12 cellular contexts compared by ENCODE assay signal in the genomic region with DNA sequence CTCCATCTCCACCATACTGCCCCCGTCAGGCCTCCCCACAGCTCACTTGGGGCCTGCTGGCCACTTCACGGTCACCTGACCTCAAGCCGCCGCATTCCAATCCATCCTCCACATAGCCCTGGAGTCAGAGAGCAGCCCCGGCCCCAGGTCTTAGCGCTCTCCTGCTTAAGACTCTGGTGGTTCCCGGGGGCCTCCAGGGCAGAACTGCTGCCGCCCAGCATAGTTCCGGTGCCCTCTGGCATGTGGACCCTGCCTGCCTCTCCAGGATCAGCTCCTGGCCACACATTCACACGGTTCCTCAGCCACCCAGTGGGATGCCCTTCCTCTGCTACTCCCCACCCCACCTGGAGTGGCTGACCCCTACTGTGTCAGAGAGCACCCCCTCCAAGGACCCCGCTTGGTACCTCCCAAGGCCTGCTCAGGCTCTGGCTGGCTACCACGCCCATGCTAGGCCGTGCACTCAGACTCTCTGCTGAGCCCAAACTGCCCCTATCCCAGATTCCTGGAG. TPM values are rescaled to one million over a fixed set of nuclear protein-coding genes. Genes with fewer than 3 reads are reported as not detected.
DNase-seq lines count a peak whose midpoint lies in the region; ATAC-seq, FAIRE-seq and TF ChIP-seq lines count a peak whose summit lies in the region.
"Had no signal": no experiment of that assay in that cellular context is flagged by ENCODE, and none has a peak within 500 bp of the region (broad histone marks: within the 10 kb centered on the region; RNA-seq: fewer than 3 reads in every experiment).

No MANE protein-coding gene starts in this region.

- 65% methylated on average over 10 of the region's 13 CpGs; no CpG with 5 or more reads in 1 of the 2 experiments for WGBS in IMR-90 (ENCODE audit: extremely low coverage in 2 of 2, insufficient read length in 1 of 2), 2 experiments

- H3K9me3 ChIP-seq in IMR-90 (ENCODE audit: control insufficient read depth, insufficient read depth, low read length) (0 out of 2 replicates have a peak, but pooled peaks cover 2% of the 10 kb centered on the region), uterus (no peaks in the 10 kb centered on the region)
- H3K9me3 ChIP-seq: body of pancreas had no signal

- POLR2A ChIA-PET in IMR-90 (lab: Charles Lee; ENCODE audit: unreplicated experiment), result no interaction called here

- H3K9me1 ChIP-seq in IMR-90 (ENCODE audit: insufficient read depth, low read length), result peaks cover 17% of the 10 kb centered on the region

- CTCF ChIA-PET in IMR-90 (lab: Yijun Ruan, JAX), result no interaction called here

- H2BK5ac ChIP-seq in IMR-90 (ENCODE audit: low read depth, low read length, poor library complexity, severe bottlenecking), result no peak overlapping the region

- no peak overlapping the region for H3K23ac ChIP-seq in IMR-90 (ENCODE audit: low read depth, low read length)

- intact Hi-C loops in IMR-90 (cut with micrococcal nuclease) (no loop called here), uterus (cut with DNase I; ENCODE audit: low total_unique reads) (no loop called here)

- no peak overlapping the region for H2BK120ac ChIP-seq in IMR-90 (ENCODE audit: low read depth, low read length)

- no peak overlapping the region for H2BK15ac ChIP-seq in IMR-90 (ENCODE audit: low read depth, low read length)

- H4K20me1 ChIP-seq in IMR-90 (ENCODE audit: insufficient read depth, low read length), result peaks cover 5% of the 10 kb centered on the region; the same call in 1 of the 2 replicates

- H3K14ac ChIP-seq in IMR-90 (replicated peaks; ENCODE audit: low read depth, low read length), result no peak overlapping the region

- no peak overlapping the region for H4K8ac ChIP-seq in IMR-90 (ENCODE audit: low read depth in 2 of 2, low read length in 2 of 2)

- no peak overlapping the region for H3K18ac ChIP-seq in IMR-90 (ENCODE audit: low read depth, low read length)

- TF ChIP-seq RAD21 in IMR-90 (IDR thresholded peaks at IDR 0.05; ENCODE audit: low read length), result no peak

- H3K4me3 ChIP-seq in IMR-90 (ENCODE audit: insufficient read depth, low read depth, low read length), result no peak overlapping the region
- no peak overlapping the region for H3K4me3 ChIP-seq in retinal pigment epithelial cell (ENCODE audit: low read length)
- H3K4me3 ChIP-seq in uterus, result no peak overlapping the region
- H3K4me3 ChIP-seq: body of pancreas had no signal

- dilution Hi-C loops in IMR-90 (cut with HindIII; ENCODE audit: low sequenced_read_pairs, unreplicated experiment), result no loop called here

- DNase-seq in GM12891 (ENCODE audit: insufficient read length, low spot score), result no peak
- no peak for DNase-seq in IMR-90
- DNase-seq in iPS-NIHi7 (ENCODE audit: extremely low spot score), result peak; percentile 76
- DNase-seq in retinal pigment epithelial cell (ENCODE audit: low read depth), result peak; percentile 55
- DNase-seq in uterus, result no peak
- DNase-seq in caudate nucleus (lab: John Stamatoyannopoulos, UW), result no peak
- DNase-seq: body of pancreas, foreskin melanocyte, NCI-H2171 treated with DMSO at 0.1 percent for 48 hours had no signal

- BruUV-seq in IMR-90 (replicated peaks; lab: Mats Ljungman, UMichigan), result no TSS peak

- H2AK5ac ChIP-seq in IMR-90 (ENCODE audit: low read depth, low read length), result no peak overlapping the region

- H4K91ac ChIP-seq in IMR-90 (ENCODE audit: insufficient read depth, low read depth, low read length), result no peak overlapping the region

- no peak overlapping the region for H2BK20ac ChIP-seq in IMR-90 (ENCODE audit: low read depth, low read length)

- no peak for TF ChIP-seq CTCF in IMR-90 (conservative IDR thresholded peaks at IDR 0.05; ENCODE audit: low read depth, low read length)
- peak; percentile 32 for TF ChIP-seq CTCF in retinal pigment epithelial cell (conservative IDR thresholded peaks at IDR 0.05; ENCODE audit: low read depth, low read length)
- TF ChIP-seq CTCF in uterus (IDR thresholded peaks at IDR 0.05), result no peak

- no peak overlapping the region for H3K27ac ChIP-seq in IMR-90 (ENCODE audit: insufficient read depth, low read length)
- no peak overlapping the region for H3K27ac ChIP-seq in uterus
- H3K27ac ChIP-seq in caudate nucleus (ENCODE audit: low read depth, low read length), result no peak overlapping the region
- H3K27ac ChIP-seq: body of pancreas had no signal

- no peak overlapping the region for H3K56ac ChIP-seq in IMR-90 (ENCODE audit: extremely low read depth, insufficient read depth, low read length)

- ATAC-seq in IMR-90 (ENCODE audit: low read depth) (no peak), HG03469 (IDR thresholded peaks at IDR 0.05; ENCODE audit: unreplicated experiment) (no peak)
- ATAC-seq: body of pancreas had no signal

- H3K4me1 ChIP-seq in IMR-90 (ENCODE audit: control insufficient read depth, insufficient read depth, low read length), result no peaks in the 10 kb centered on the region
- H3K4me1 ChIP-seq in uterus, result no peaks in the 10 kb centered on the region
- H3K4me1 ChIP-seq: body of pancreas had no signal

- H3K36me3 ChIP-seq in IMR-90 (ENCODE audit: control insufficient read depth, insufficient read depth, low read length) (peaks cover 48% of the 10 kb centered on the region), uterus (no peaks in the 10 kb centered on the region)

- no peak overlapping the region for H4K5ac ChIP-seq in IMR-90 (ENCODE audit: low read depth, low read length)

- FAIRE-seq in GM12891 (lab: Jason Lieb, UNC), result no peak
- FAIRE-seq: keratinocyte had no signal

- peaks cover 3 to 57% of the 10 kb centered on the region in 2 experiments; a peak in 3 of 4 replicates for H3K79me1 ChIP-seq in IMR-90 (ENCODE audit: low read depth in 1 of 2, low read length in 2 of 2)

- H3K4ac ChIP-seq in IMR-90 (ENCODE audit: low read depth, low read length), result no peak overlapping the region

- peak overlapping the region; percentile 3 for H2AK9ac ChIP-seq in IMR-90 (replicated peaks; ENCODE audit: low read depth, low read length, poor library complexity)

- H2AFZ ChIP-seq in IMR-90 (replicated peaks; ENCODE audit: low read length, poor library complexity), result no peak overlapping the region

- no peak overlapping the region for H3K4me2 ChIP-seq in IMR-90 (ENCODE audit: low read depth, low read length)

- H3K9ac ChIP-seq in IMR-90 (ENCODE audit: low read depth, low read length), result no peak overlapping the region

- in situ Hi-C loops in IMR-90 (cut with MboI; ENCODE audit: low sequenced_read_pairs), result no loop called here

- no peaks in the 10 kb centered on the region for H3K27me3 ChIP-seq in IMR-90 (ENCODE audit: control insufficient read depth, insufficient read depth, low read length)
- no peaks in the 10 kb centered on the region for H3K27me3 ChIP-seq in uterus
- H3K27me3 ChIP-seq: body of pancreas had no signal

- no peak for TF ChIP-seq POLR2A in GM12891 (IDR thresholded peaks at IDR 0.05; ENCODE audit: low read depth, low read length)
- TF ChIP-seq POLR2A in IMR-90 (IDR thresholded peaks at IDR 0.05; ENCODE audit: low read depth, low read length), result no peak
- no peak for TF ChIP-seq POLR2A in uterus (IDR thresholded peaks at IDR 0.05)

TF ChIP-seq in GM12891, 5 proteins besides CTCF, POLR2A, EP300 and RAD21:
- TF ChIP-seq POU2F2 (IDR thresholded peaks at IDR 0.05; ENCODE audit: low read depth, low read length) (0 out of 2 replicates have a peak, but pooled peaks have one; percentile 37), PAX5 (IDR thresholded peaks at IDR 0.05; ENCODE audit: insufficient read depth, low read length, severe bottlenecking) (no peak)
TF ChIP-seq in GM12891: peak in this region for 1.

TF ChIP-seq in IMR-90, 13 proteins besides CTCF, POLR2A, EP300 and RAD21:
- no peak for TF ChIP-seq BHLHE40 (IDR thresholded peaks at IDR 0.05; ENCODE audit: low read depth, low read length)
- no peak for TF ChIP-seq MXI1 (IDR thresholded peaks at IDR 0.05; ENCODE audit: borderline replicate concordance, low read depth, low read length)
- TF ChIP-seq RFX5 (IDR thresholded peaks at IDR 0.05; ENCODE audit: low read depth, low read length), result no peak
- no peak for TF ChIP-seq MAFK (IDR thresholded peaks at IDR 0.05; ENCODE audit: low read depth, low read length)
- TF ChIP-seq NFE2L2 (IDR thresholded peaks at IDR 0.05; ENCODE audit: low read depth, low read length), result no peak
- TF ChIP-seq, protein P1, sequence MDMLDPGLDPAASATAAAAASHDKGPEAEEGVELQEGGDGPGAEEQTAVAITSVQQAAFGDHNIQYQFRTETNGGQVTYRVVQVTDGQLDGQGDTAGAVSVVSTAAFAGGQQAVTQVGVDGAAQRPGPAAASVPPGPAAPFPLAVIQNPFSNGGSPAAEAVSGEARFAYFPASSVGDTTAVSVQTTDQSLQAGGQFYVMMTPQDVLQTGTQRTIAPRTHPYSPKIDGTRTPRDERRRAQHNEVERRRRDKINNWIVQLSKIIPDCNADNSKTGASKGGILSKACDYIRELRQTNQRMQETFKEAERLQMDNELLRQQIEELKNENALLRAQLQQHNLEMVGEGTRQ (IDR thresholded peaks at IDR 0.05; ENCODE audit: low read depth, low read length), result no peak

RNA-seq across cellular contexts. Expression of a gene that starts 8.7 kb away (rescaled TPM):
- polyA plus RNA-seq in GM12891 (2012; ENCODE audit: low read depth, missing spikeins), result 24.9 TPM
- total RNA-seq in IMR-90 (2012; rRNA removed) (8.6 and 10.0 TPM in 2 replicates), uterus (100 to 1,000 TPM in 2 of 4 donors, 10 to 100 TPM in 2; 41.5 to 129 (median 89.9) TPM)
- polyA plus RNA-seq in IMR-90 (2012; rRNA removed), result 24.5 and 25.5 TPM in 2 replicates
- polyA plus RNA-seq in IMR-90 (2012; cell fraction: cytosol; rRNA removed), result 11.2 and 15.3 TPM in 2 replicates
- 124 and 147 TPM in 2 replicates for polyA plus RNA-seq in IMR-90 (2012; cell fraction: nucleus; rRNA removed; ENCODE audit: low replicate concordance)

RNA-seq across cellular contexts. Expression of a gene that starts 19.5 kb away (rescaled TPM):
- 163 TPM for polyA plus RNA-seq in GM12891 (2012; ENCODE audit: low read depth, missing spikeins)
- total RNA-seq in IMR-90 (2012; rRNA removed) (32.1 and 54.4 TPM in 2 replicates), uterus (100 to 1,000 TPM in 1 of 4 donors, 10 to 100 TPM in 3; 45.1 to 112 (median 73.4) TPM)
- polyA plus RNA-seq in IMR-90 (2012; rRNA removed), result 122 and 128 TPM in 2 replicates
- polyA plus RNA-seq in IMR-90 (2012; cell fraction: cytosol; rRNA removed), result 87.4 and 104 TPM in 2 replicates
- polyA plus RNA-seq in IMR-90 (2012; cell fraction: nucleus; rRNA removed; ENCODE audit: low replicate concordance), result 69.1 and 95.9 TPM in 2 replicates

RNA-seq across cellular contexts. Expression of a gene that starts 36.7 kb away (rescaled TPM):
- 0.03 TPM for polyA plus RNA-seq in GM12891 (2012; ENCODE audit: low read depth, missing spikeins)
- total RNA-seq in IMR-90 (2012; rRNA removed) (not detected in 2 replicates), uterus (not detected)
- polyA plus RNA-seq in IMR-90 (2012; rRNA removed), result not detected in 2 replicates
- not detected in 2 replicates for polyA plus RNA-seq in IMR-90 (2012; cell fraction: cytosol; rRNA removed)
- polyA plus RNA-seq in IMR-90 (2012; cell fraction: nucleus; rRNA removed; ENCODE audit: low replicate concordance), result not detected in 2 replicates
- total RNA-seq: body of pancreas, H4 had no signal
- polyA plus RNA-seq: keratinocyte had no signal

Comparison
In these comparisons a context has a peak if more than half of its experiments do, and no peak if none do; other contexts are left out.
1. DNase-seq: peak in iPS-NIHi7 (single experiment) and retinal pigment epithelial cell (single experiment); none in GM12891 (single experiment), IMR-90 (single experiment), uterus (0 of 2) and caudate nucleus (0 of 61).